In genomic region chr7:98840096-98840495, GRCh38 we compare ENCODE assay signal across 28 cellular contexts. TPM values are rescaled to one million over a fixed set of nuclear protein-coding genes. Genes with fewer than 3 reads are reported as not detected.
"Had no signal": no experiment of that assay in that cellular context is flagged by ENCODE, and none has a peak within 500 bp of the region (broad histone marks: within the 10 kb centered on the region; RNA-seq: fewer than 3 reads in every experiment).

No MANE protein-coding gene starts in this region.

- DNase-seq: colonic mucosa; effector CD8-positive, alpha-beta T cell; endodermal cell; gastrocnemius medialis; heart left ventricle; left cardiac atrium; left lung; mesenchymal stem cell; midbrain; nephron progenitor cell; spleen; stimulated activated CD4-positive, alpha-beta T cell treated with anti-CD3 and anti-CD28 coated beads, Interleukin-4, amount 100 ng/mL, for 4 hours; stimulated activated naive CD8-positive, alpha-beta T cell treated with anti-CD3 and anti-CD28 coated beads, Interleukin-15, Interleukin-2, amounts not matched to agents 100 U/mL and 50 U/mL, for 24 hours; substantia nigra; testis; upper lobe of right lung had no signal

- H3K9ac ChIP-seq: parathyroid adenoma had no signal

- H3K36me3 ChIP-seq: colonic mucosa, gastrocnemius medialis, heart left ventricle, left lung, right atrium auricular region, spleen, tibial nerve, upper lobe of right lung, vagina had no signal

- H3K9me3 ChIP-seq: colonic mucosa, gastrocnemius medialis, heart left ventricle, left lung, right atrium auricular region, spleen, testis, tibial nerve, upper lobe of right lung, vagina had no signal

- H3K27me3 ChIP-seq: colonic mucosa, hepatocyte, right atrium auricular region, testis, tibial nerve, upper lobe of right lung, vagina had no signal

- FAIRE-seq: islet of Langerhans had no signal

- H3K79me2 ChIP-seq: hepatocyte, parathyroid adenoma had no signal

- H3K27ac ChIP-seq: colonic mucosa, epithelial cell of prostate, gastrocnemius medialis, heart left ventricle, hepatocyte, left lung, parathyroid adenoma, right atrium auricular region, skin epidermis, spleen, testis, tibial nerve, upper lobe of right lung, vagina had no signal

- H3K4me3 ChIP-seq: colonic mucosa, gastrocnemius medialis, heart left ventricle, hepatocyte, left lung, right atrium auricular region, skin epidermis, spleen, testis, tibial nerve, upper lobe of right lung, vagina had no signal

- H3K4me1 ChIP-seq: colonic mucosa, gastrocnemius medialis, right atrium auricular region, vagina had no signal

- H2AFZ ChIP-seq: hepatocyte, parathyroid adenoma had no signal

- H3K4me2 ChIP-seq: hepatocyte had no signal

RNA-seq across cellular contexts. Expression of gene TMEM130, which starts 29.7 kb away (rescaled TPM):
- total RNA-seq: esophagus mucosa; gastrocnemius medialis; glomerular endothelial cell; lung microvascular endothelial cell; naive thymus-derived CD8-positive, alpha-beta T cell had no signal
- polyA plus RNA-seq: naive thymus-derived CD8-positive, alpha-beta T cell had no signal
